32 cellular contexts compared by ENCODE assay signal in the genomic region with DNA sequence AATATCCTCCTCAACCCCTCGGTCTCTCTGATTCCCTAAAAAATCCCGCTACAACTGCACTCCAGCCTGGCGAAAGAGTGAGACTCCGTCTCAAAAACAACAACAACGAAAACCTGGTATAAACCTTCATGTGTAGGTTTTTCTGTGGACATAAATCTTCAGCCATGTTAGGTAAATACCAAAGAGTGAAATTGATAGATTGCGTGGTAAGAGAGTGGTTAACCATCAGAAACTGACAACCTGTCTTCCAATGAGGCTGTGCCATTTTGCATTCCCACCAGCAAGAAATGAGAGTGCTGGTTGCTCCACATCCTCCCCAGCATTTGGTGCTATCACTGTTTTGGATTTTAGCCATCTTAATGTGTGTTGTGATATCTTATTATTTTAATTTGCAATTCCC.
"Had no signal": no experiment of that assay in that cellular context is flagged by ENCODE, and none has a peak within 500 bp of the region (broad histone marks: within the 10 kb centered on the region; RNA-seq: fewer than 3 reads in every experiment).

No MANE protein-coding gene starts in this region.

- H3K36me3 ChIP-seq: esophagus squamous epithelium had no signal

- H3K4me1 Mint-ChIP-seq: activated naive CD4-positive, alpha-beta T cell treated with anti-CD3 and anti-CD28 coated beads, Interleukin-2, amount 10 ng/mL, durations not matched to agents 7 days and 5 days had no signal

- H3K27me3 Mint-ChIP-seq: activated CD4-positive, alpha-beta memory T cell treated with anti-CD3 and anti-CD28 coated beads for 36 hours; activated CD4-positive, alpha-beta T cell treated with anti-CD3 and anti-CD28 coated beads for 36 hours; activated CD4-positive, alpha-beta T cell treated with anti-CD3 and anti-CD28 coated beads, Interleukin-2, amount 10 ng/mL, durations not matched to agents 24 days and 14 days; activated CD8-positive, alpha-beta memory T cell treated with anti-CD3 and anti-CD28 coated beads, Interleukin-2, amount 10 ng/mL, durations not matched to agents 7 days and 5 days; activated naive CD4-positive, alpha-beta T cell treated with anti-CD3 and anti-CD28 coated beads, Interleukin-2, amount 10 ng/mL, durations not matched to agents 7 days and 5 days; activated naive CD8-positive, alpha-beta T cell treated with anti-CD3 and anti-CD28 coated beads, Interleukin-2, amount 10 ng/mL, durations not matched to agents 7 days and 5 days; T-helper 17 cell had no signal

- H3K9me3 Mint-ChIP-seq: activated CD4-positive, alpha-beta T cell treated with anti-CD3 and anti-CD28 coated beads, Interleukin-2, amount 10 ng/mL, durations not matched to agents 24 days and 14 days; activated naive CD4-positive, alpha-beta T cell treated with anti-CD3 and anti-CD28 coated beads, Interleukin-2, amount 50 U/mL, for 72 hours; activated naive CD8-positive, alpha-beta T cell treated with anti-CD3 and anti-CD28 coated beads, Interleukin-2, amount 10 ng/mL, durations not matched to agents 7 days and 5 days; activated T-helper 1 cell treated with anti-CD3 and anti-CD28 coated beads, Interleukin-12 subunit alpha, Interleukin-12 subunit beta, Interleukin-2, Interleukin-4 antibody, amounts not matched to agents 30 ng/mL and 10 ng/mL and 1 ng/mL, durations not matched to agents 14 hours and 24 hours and 36 hours had no signal

- H3K4me3 Mint-ChIP-seq: activated CD4-positive, alpha-beta memory T cell treated with anti-CD3 and anti-CD28 coated beads for 36 hours; activated CD4-positive, alpha-beta T cell treated with anti-CD3 and anti-CD28 coated beads for 36 hours; activated CD4-positive, alpha-beta T cell treated with anti-CD3 and anti-CD28 coated beads, Interleukin-2, amount 10 ng/mL, durations not matched to agents 24 days and 14 days; activated CD8-positive, alpha-beta memory T cell treated with anti-CD3 and anti-CD28 coated beads, Interleukin-2, amount 10 ng/mL, durations not matched to agents 7 days and 5 days; activated CD8-positive, alpha-beta T cell treated with anti-CD3 and anti-CD28 coated beads, Interleukin-2, amount 10 ng/mL, durations not matched to agents 7 days and 5 days; activated naive CD4-positive, alpha-beta T cell treated with anti-CD3 and anti-CD28 coated beads, Interleukin-2, amount 10 ng/mL, durations not matched to agents 7 days and 5 days; activated naive CD8-positive, alpha-beta T cell treated with anti-CD3 and anti-CD28 coated beads, Interleukin-2, amount 10 ng/mL, durations not matched to agents 7 days and 5 days; activated T-helper 1 cell treated with anti-CD3 and anti-CD28 coated beads, Interleukin-12 subunit alpha, Interleukin-12 subunit beta, Interleukin-2, Interleukin-4 antibody, amounts not matched to agents 30 ng/mL and 10 ng/mL and 1 ng/mL, durations not matched to agents 14 hours and 24 hours and 36 hours; T-helper 17 cell had no signal

- H3K27me3 ChIP-seq: body of pancreas, esophagus squamous epithelium had no signal

- H3K27ac ChIP-seq: body of pancreas, epithelial cell of prostate, esophagus squamous epithelium had no signal

- H3K36me3 Mint-ChIP-seq: activated CD8-positive, alpha-beta memory T cell treated with anti-CD3 and anti-CD28 coated beads, Interleukin-2, amount 10 ng/mL, durations not matched to agents 7 days and 5 days; activated naive CD4-positive, alpha-beta T cell treated with anti-CD3 and anti-CD28 coated beads, Interleukin-2, amount 10 ng/mL, durations not matched to agents 7 days and 5 days; activated naive CD8-positive, alpha-beta T cell treated with anti-CD3 and anti-CD28 coated beads, Interleukin-2, amount 10 ng/mL, durations not matched to agents 7 days and 5 days had no signal

- H3K4me1 ChIP-seq: body of pancreas, esophagus squamous epithelium had no signal

- H3K27ac Mint-ChIP-seq: activated CD4-positive, alpha-beta memory T cell treated with anti-CD3 and anti-CD28 coated beads for 36 hours; activated CD4-positive, alpha-beta T cell treated with anti-CD3 and anti-CD28 coated beads for 36 hours; activated CD4-positive, alpha-beta T cell treated with anti-CD3 and anti-CD28 coated beads, Interleukin-2, amount 10 ng/mL, durations not matched to agents 24 days and 14 days; activated CD8-positive, alpha-beta memory T cell treated with anti-CD3 and anti-CD28 coated beads, Interleukin-2, amount 10 ng/mL, durations not matched to agents 7 days and 5 days; activated CD8-positive, alpha-beta T cell treated with anti-CD3 and anti-CD28 coated beads, Interleukin-2, amount 10 ng/mL, durations not matched to agents 7 days and 5 days; activated naive CD4-positive, alpha-beta T cell treated with anti-CD3 and anti-CD28 coated beads, Interleukin-2, amount 10 ng/mL, durations not matched to agents 7 days and 5 days; activated naive CD4-positive, alpha-beta T cell treated with anti-CD3 and anti-CD28 coated beads, Interleukin-2, amount 50 U/mL, for 72 hours; activated naive CD8-positive, alpha-beta T cell treated with anti-CD3 and anti-CD28 coated beads, Interleukin-2, amount 10 ng/mL, durations not matched to agents 7 days and 5 days; activated T-helper 1 cell treated with anti-CD3 and anti-CD28 coated beads, Interleukin-12 subunit alpha, Interleukin-12 subunit beta, Interleukin-2, Interleukin-4 antibody, amounts not matched to agents 30 ng/mL and 10 ng/mL and 1 ng/mL, durations not matched to agents 14 hours and 24 hours and 36 hours; T-helper 17 cell had no signal

- FAIRE-seq: colon, endometrium, endothelial cell of umbilical vein had no signal

- H3K9me3 ChIP-seq: body of pancreas, esophagus squamous epithelium had no signal

- H3K4me3 ChIP-seq: body of pancreas, esophagus squamous epithelium had no signal

- DNase-seq: activated CD4-positive, alpha-beta memory T cell treated with anti-CD3 and anti-CD28 coated beads for 36 hours; activated CD4-positive, alpha-beta T cell treated with anti-CD3 and anti-CD28 coated beads for 36 hours; activated CD4-positive, alpha-beta T cell treated with anti-CD3 and anti-CD28 coated beads, Interleukin-2, amount 10 ng/mL, durations not matched to agents 24 days and 14 days; activated CD4-positive, CD25-positive, alpha-beta regulatory T cell; activated CD4-positive, CD25-positive, alpha-beta regulatory T cell treated with anti-CD3 and anti-CD28 coated beads, Interleukin-2, amount 50 U/mL, for 72 hours; activated CD8-positive, alpha-beta memory T cell treated with anti-CD3 and anti-CD28 coated beads, Interleukin-2, amount 10 ng/mL, durations not matched to agents 7 days and 5 days; activated CD8-positive, alpha-beta memory T cell treated with anti-CD3 and anti-CD28 coated beads, Interleukin-2, amount 50 U/mL, for 4 hours; activated CD8-positive, alpha-beta T cell treated with anti-CD3 and anti-CD28 coated beads, Interleukin-2, amount 10 ng/mL, durations not matched to agents 7 days and 5 days; activated gamma-delta T cell; activated naive CD4-positive, alpha-beta T cell; activated naive CD4-positive, alpha-beta T cell treated with anti-CD3 and anti-CD28 coated beads, Interleukin-2, amount 10 ng/mL, durations not matched to agents 7 days and 5 days; activated naive CD8-positive, alpha-beta T cell treated with anti-CD3 and anti-CD28 coated beads, Interleukin-2, amount 10 ng/mL, durations not matched to agents 7 days and 5 days; activated T-cell treated with anti-CD3 and anti-CD28 coated beads, Interleukin-2, amount 50 U/mL, for 1 hour; activated T-cell treated with anti-CD3 and anti-CD28 coated beads, Interleukin-2, amount 50 U/mL, for 48 hours; amniotic stem cell; anterior cingulate cortex; body of pancreas; caudate nucleus; cortex of kidney; dermis blood vessel endothelial cell; effector CD8-positive, alpha-beta T cell; esophagus squamous epithelium; foreskin melanocyte; head of caudate nucleus; T-helper 1 cell; T-helper 17 cell had no signal

- ATAC-seq: activated CD4-positive, alpha-beta T cell treated with anti-CD3 and anti-CD28 coated beads for 36 hours; activated CD8-positive, alpha-beta memory T cell treated with anti-CD3 and anti-CD28 coated beads, Interleukin-2, amount 10 ng/mL, durations not matched to agents 7 days and 5 days; activated CD8-positive, alpha-beta T cell treated with anti-CD3 and anti-CD28 coated beads, Interleukin-2, amount 10 ng/mL, durations not matched to agents 7 days and 5 days; activated naive CD4-positive, alpha-beta T cell treated with anti-CD3 and anti-CD28 coated beads, Interleukin-2, amount 50 U/mL, for 72 hours; body of pancreas; T-helper 17 cell had no signal
